In the genomic region with DNA sequence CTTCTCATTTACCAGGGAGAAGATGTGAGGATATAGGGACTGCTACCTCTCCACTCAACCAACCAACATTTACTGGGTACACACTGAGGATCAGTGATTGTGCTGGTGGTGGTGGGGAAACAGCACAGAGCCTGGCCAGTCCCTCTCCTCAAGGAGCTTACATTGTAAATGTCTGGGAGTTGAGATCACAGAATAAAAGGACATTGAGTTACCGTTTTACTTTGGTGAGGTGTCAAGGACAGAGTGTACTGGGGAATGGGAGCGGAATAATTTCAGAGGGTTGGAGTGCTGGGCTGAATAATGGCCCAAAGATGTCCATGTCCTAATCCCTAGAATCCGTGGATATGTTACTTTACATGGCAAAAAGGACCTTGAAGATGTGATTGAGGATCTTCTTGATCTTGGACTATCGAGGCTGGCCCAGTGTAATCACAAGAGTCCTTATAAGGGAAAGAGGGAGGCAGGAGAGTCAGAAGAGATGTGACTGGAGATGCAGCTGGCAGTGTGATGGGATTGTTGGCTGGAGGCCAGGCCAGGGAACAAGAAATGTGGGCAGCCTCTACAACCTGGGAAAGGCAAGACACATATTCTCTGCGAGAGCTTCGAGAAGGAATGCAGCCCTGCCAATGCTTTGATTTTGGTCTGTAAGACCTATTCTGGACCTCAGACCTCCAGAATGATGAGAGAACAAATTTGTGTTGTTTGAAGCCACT, we compare ENCODE assay signal across 22 cellular contexts. TPM values are rescaled to one million over a fixed set of nuclear protein-coding genes. Genes with fewer than 3 reads are reported as not detected.
DNase-seq lines count a peak whose midpoint lies in the region; ATAC-seq lines count a peak whose summit lies in the region.
"Had no signal": no experiment of that assay in that cellular context is flagged by ENCODE, and none has a peak within 500 bp of the region (broad histone marks: within the 10 kb centered on the region; RNA-seq: fewer than 3 reads in every experiment).

No MANE protein-coding gene starts in this region.

- peak; percentile 33 for DNase-seq in NCI-H1105 treated with DMSO at 0.1 percent for 48 hours (lab: John Stamatoyannopoulos, UW)
- no peak for DNase-seq in NCI-H1105 (lab: John Stamatoyannopoulos, UW)
- DNase-seq in Right ventricle myocardium superior = no peak
- no peak for DNase-seq in cardiac septum (ENCODE audit: low spot score)
- peak; percentile 42 for DNase-seq in cerebellum (ENCODE audit: low spot score)
- DNase-seq: activated CD4-positive, alpha-beta T cell treated with anti-CD3 and anti-CD28 coated beads for 4 hours; activated gamma-delta T cell treated with Interleukin-2 at 50 U/mL for 16 hours; activated T-cell treated with anti-CD3 and anti-CD28 coated beads, Interleukin-2, amount 50 U/mL, for 24 hours; CD4-positive, alpha-beta memory T cell; colonic mucosa; DMS53; effector memory CD4-positive, alpha-beta T cell; erythroblast; left colon; naive B cell; Peyer's patch; psoas muscle; upper lobe of left lung had no signal

- intact Hi-C loops in Right ventricle myocardium superior (cut with DNase I) (no loop called here), cardiac septum (cut with DNase I) (no loop called here)

- ATAC-seq in Right ventricle myocardium superior (ENCODE audit: poor library complexity) = peak; percentile 54
- ATAC-seq in HG02759 (IDR thresholded peaks at IDR 0.05; ENCODE audit: unreplicated experiment) = no peak
- no peak for ATAC-seq in GM18858 (IDR thresholded peaks at IDR 0.05; ENCODE audit: unreplicated experiment)
- ATAC-seq in GM18873 (IDR thresholded peaks at IDR 0.05; ENCODE audit: low FRiP score, unreplicated experiment) = no peak
- ATAC-seq: GM12878, left colon had no signal

RNA-seq across cellular contexts. Expression of a gene that starts 26.6 kb away (rescaled TPM):
- 15.9 TPM for total RNA-seq in Right ventricle myocardium superior
- 24.8 TPM for total RNA-seq in cardiac septum
- total RNA-seq in cerebellum = 20.1 TPM

Comparison
In these comparisons a context has a peak if more than half of its experiments do, and no peak if none do; other contexts are left out.
1. DNase-seq: peak in NCI-H1105 treated with DMSO at 0.1 percent for 48 hours (single experiment) and cerebellum (single experiment); none in NCI-H1105 (single experiment), Right ventricle myocardium superior (single experiment) and cardiac septum (single experiment).